ENCODE assay signal across 10 cellular contexts in the genomic region with DNA sequence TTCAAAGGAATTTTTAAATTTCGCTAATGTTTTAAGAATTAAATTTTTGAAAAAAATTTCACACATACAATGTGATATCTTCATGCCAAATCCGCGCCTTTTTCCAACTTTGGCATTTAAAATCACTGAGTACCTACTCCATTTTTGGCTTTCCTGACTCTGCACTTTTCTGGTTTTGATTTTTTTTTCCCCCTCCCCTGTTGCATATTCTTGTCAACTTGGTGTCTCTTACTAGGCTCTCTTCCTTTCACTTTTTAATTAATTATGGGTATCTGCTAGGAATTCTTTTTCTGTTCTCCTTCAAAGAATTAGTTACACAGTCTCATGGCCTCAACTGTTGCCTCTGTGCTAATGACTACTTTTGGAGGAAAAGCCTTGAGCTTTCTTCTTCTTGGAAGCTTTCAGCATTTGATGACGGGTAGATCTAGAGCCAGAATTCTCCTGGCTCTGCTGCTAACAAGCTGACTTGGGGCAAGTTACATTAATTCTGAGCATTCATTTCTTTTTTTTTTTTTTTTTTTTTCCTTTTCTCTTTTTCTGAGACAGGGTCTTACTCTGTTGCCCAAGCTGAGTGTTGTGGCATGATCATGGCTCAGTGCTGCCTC. TPM values are rescaled to one million over a fixed set of nuclear protein-coding genes. Genes with fewer than 3 reads are reported as not detected.
DNase-seq lines count a peak whose midpoint lies in the region; ATAC-seq and TF ChIP-seq lines count a peak whose summit lies in the region.
"Had no signal": no experiment of that assay in that cellular context is flagged by ENCODE, and none has a peak within 500 bp of the region (broad histone marks: within the 10 kb centered on the region; RNA-seq: fewer than 3 reads in every experiment).

No MANE protein-coding gene starts in this region.

- peaks cover 42% of the 10 kb centered on the region for H3K4me1 Mint-ChIP-seq in CD4-positive, alpha-beta T cell (ENCODE audit: low read depth)
- H3K4me1 Mint-ChIP-seq in GM23338, result peaks cover 11% of the 10 kb centered on the region; the same call in 2 of the 3 replicates
- peaks cover 30% of the 10 kb centered on the region for H3K4me1 Mint-ChIP-seq in central memory CD8-positive, alpha-beta T cell
- H3K4me1 Mint-ChIP-seq in nephron, result peaks cover 34% of the 10 kb centered on the region

- intact Hi-C loops in CD4-positive, alpha-beta T cell (cut with DNase I, micrococcal nuclease), result loop anchor here in 1 of 2 experiments (5.0 kb wide), 2 partner anchors 115 to 185 kb away; a partner anchor contains a TSS

- H3K4me2 ChIP-seq in GM23338, result peak overlapping the region; percentile 94

- no peaks in the 10 kb centered on the region for H3K27me3 Mint-ChIP-seq in CD4-positive, alpha-beta T cell
- H3K27me3 Mint-ChIP-seq in GM23338 (ENCODE audit: insufficient read depth, low read depth, poor library complexity), result peaks cover 5% of the 10 kb centered on the region
- no peaks in the 10 kb centered on the region for H3K27me3 Mint-ChIP-seq in central memory CD8-positive, alpha-beta T cell
- H3K27me3 Mint-ChIP-seq in nephron (ENCODE audit: low read depth), result no peaks in the 10 kb centered on the region

- H3K9me2 ChIP-seq in GM23338 (ENCODE audit: insufficient read depth), result no peaks in the 10 kb centered on the region

- peaks cover 51% of the 10 kb centered on the region for H3K36me3 Mint-ChIP-seq in CD4-positive, alpha-beta T cell (ENCODE audit: low read depth)
- H3K36me3 Mint-ChIP-seq in GM23338 (ENCODE audit: low read depth), result peaks cover 26% of the 10 kb centered on the region; the same call in 2 of the 3 replicates
- H3K36me3 Mint-ChIP-seq in central memory CD8-positive, alpha-beta T cell (ENCODE audit: insufficient read depth), result peaks cover 20% of the 10 kb centered on the region
- peaks cover 30% of the 10 kb centered on the region for H3K36me3 Mint-ChIP-seq in nephron (ENCODE audit: low read depth)

- H3K4me3 ChIP-seq in GM23338, result 0 out of 2 replicates have a peak overlapping the region, but pooled peaks have one; percentile 5
- H3K4me3 ChIP-seq: SJSA1 had no signal

- H3K9me3 Mint-ChIP-seq in CD4-positive, alpha-beta T cell, result no peaks in the 10 kb centered on the region
- H3K9me3 Mint-ChIP-seq in GM23338, result peaks cover 4% of the 10 kb centered on the region; the same call in 1 of the 3 replicates
- no peaks in the 10 kb centered on the region for H3K9me3 Mint-ChIP-seq in central memory CD8-positive, alpha-beta T cell
- no peaks in the 10 kb centered on the region for H3K9me3 Mint-ChIP-seq in nephron

- no peak for DNase-seq in CD4-positive, alpha-beta T cell
- DNase-seq in GM23338 (ENCODE audit: low spot score) (no peak), SW 1271 (lab: John Stamatoyannopoulos, UW) (no peak), HuH-7.5 (ENCODE audit: low spot score) (no peak)
- no peak for DNase-seq in central memory CD8-positive, alpha-beta T cell (ENCODE audit: low spot score in 2 of 2)
- DNase-seq in stimulated activated CD4-positive, alpha-beta T cell treated with anti-CD3 and anti-CD28 coated beads, Interleukin-12 subunit alpha, Interleukin-12 subunit beta, amount 100 ng/mL, for 4 hours, result no peak
- DNase-seq: KBM-7 had no signal

- peak overlapping the region; percentile 66 for H3K4me3 Mint-ChIP-seq in CD4-positive, alpha-beta T cell
- H3K4me3 Mint-ChIP-seq in GM23338 (peak overlapping the region; percentile 43; the same call in 2 of the 3 replicates), nephron (peak overlapping the region; percentile 90 to 94 (median 92))
- peak overlapping the region; percentile 29 for H3K4me3 Mint-ChIP-seq in central memory CD8-positive, alpha-beta T cell

- POLR2A ChIA-PET in CD4-positive, alpha-beta T cell (lab: Charles Lee), result interaction anchor here (1.1 to 1.2 kb wide), 2 partner anchors 118 to 281 kb away, joined by 3 read pairs; a partner anchor contains a TSS

- H3K4me1 ChIP-seq in GM23338 (ENCODE audit: insufficient read depth), result peaks cover 16% of the 10 kb centered on the region; the same call in 1 of the 2 replicates

- H2AFZ ChIP-seq in GM23338, result no peak overlapping the region

- no peaks in the 10 kb centered on the region for H3K9me3 ChIP-seq in CD4-positive, alpha-beta T cell (ENCODE audit: control insufficient read depth, low read length)
- H3K9me3 ChIP-seq: SJSA1 had no signal

- no peak for ATAC-seq in CD4-positive, alpha-beta T cell (ENCODE audit: poor library complexity)
- no peak for ATAC-seq in GM23338
- no peak for ATAC-seq in central memory CD8-positive, alpha-beta T cell (replicated peaks; ENCODE audit: extremely low read depth, poor library complexity, severe bottlenecking)
- ATAC-seq: esophagus mucosa had no signal

- no peaks in the 10 kb centered on the region for H3K79me2 ChIP-seq in GM23338 (replicated peaks; ENCODE audit: insufficient read depth)

- H3K27ac Mint-ChIP-seq in CD4-positive, alpha-beta T cell, result peak overlapping the region; percentile 88
- peak overlapping the region; percentile 14; the same call in 1 of the 2 replicates for H3K27ac Mint-ChIP-seq in GM23338
- H3K27ac Mint-ChIP-seq in central memory CD8-positive, alpha-beta T cell (ENCODE audit: low read depth), result peak overlapping the region; percentile 21
- H3K27ac Mint-ChIP-seq in nephron, result peak overlapping the region in 2 of 3 experiments; percentile 81 to 95

- 0 out of 2 replicates have a peak, but pooled peaks cover 11% of the 10 kb centered on the region for H3F3A ChIP-seq in GM23338 (replicated peaks; ENCODE audit: low read depth)

- 0 out of 2 replicates have a peak, but pooled peaks cover 8% of the 10 kb centered on the region for H3K36me3 ChIP-seq in GM23338 (ENCODE audit: insufficient read depth)
- H3K36me3 ChIP-seq: SJSA1 had no signal

- no peak overlapping the region for H3K27ac ChIP-seq in CD4-positive, alpha-beta T cell (ENCODE audit: low read depth, low read length)
- no peak overlapping the region for H3K27ac ChIP-seq in GM23338 (ENCODE audit: low read depth)
- H3K27ac ChIP-seq: SJSA1 had no signal

- no peaks in the 10 kb centered on the region for H4K20me1 ChIP-seq in GM23338 (replicated peaks; ENCODE audit: insufficient read depth)

- CTCF ChIA-PET in CD4-positive, alpha-beta T cell (lab: Charles Lee), result no interaction called here

- TF ChIP-seq CTCF in CD4-positive, alpha-beta T cell (IDR thresholded peaks at IDR 0.05), result no peak
- TF ChIP-seq CTCF in GM23338 (conservative IDR thresholded peaks at IDR 0.05; ENCODE audit: low read depth in 2 of 2), result no peak
- TF ChIP-seq CTCF in nephron (IDR thresholded peaks at IDR 0.05; ENCODE audit: unreplicated experiment in 3 of 3), result no peak

- H3K27me3 ChIP-seq in CD4-positive, alpha-beta T cell (ENCODE audit: control insufficient read depth, insufficient read depth, low read length), result no peaks in the 10 kb centered on the region
- no peaks in the 10 kb centered on the region for H3K27me3 ChIP-seq in GM23338 (ENCODE audit: insufficient read depth)
- H3K27me3 ChIP-seq: SJSA1 had no signal

TF ChIP-seq in GM23338, 12 proteins besides CTCF, POLR2A, EP300 and RAD21 (continues in another document):
- TF ChIP-seq EZH2phosphoT487 (IDR thresholded peaks at IDR 0.05; ENCODE audit: unreplicated experiment), result no peak

RNA-seq across cellular contexts. Expression of a gene that starts 1.8 kb away (rescaled TPM):
- total RNA-seq in CD4-positive, alpha-beta T cell, result 1 to 10 TPM; 8.6 to 9.6 TPM
- total RNA-seq in GM23338 (2014; rRNA removed; shearing (Covaris generic)), result 22.9 and 30.6 TPM in 2 replicates
- polyA plus RNA-seq in GM23338 (2016; fragmentation: Nextera tagmentation; extraction: Ambion mirVana), result 11.8 and 13.4 TPM in 2 replicates

Comparison
In these comparisons a context has a peak if more than half of its experiments do, and no peak if none do; other contexts are left out.
1. H3K27ac Mint-ChIP-seq: peak in every context shown above with its lines; median percentile 88 in CD4-positive, alpha-beta T cell; 88 in nephron; 21 in central memory CD8-positive, alpha-beta T cell; 14 in GM23338.
2. H3K4me3 Mint-ChIP-seq: peak in every context shown above with its lines; median percentile 92 in nephron; 66 in CD4-positive, alpha-beta T cell; 43 in GM23338; 29 in central memory CD8-positive, alpha-beta T cell.